In the genomic region with DNA sequence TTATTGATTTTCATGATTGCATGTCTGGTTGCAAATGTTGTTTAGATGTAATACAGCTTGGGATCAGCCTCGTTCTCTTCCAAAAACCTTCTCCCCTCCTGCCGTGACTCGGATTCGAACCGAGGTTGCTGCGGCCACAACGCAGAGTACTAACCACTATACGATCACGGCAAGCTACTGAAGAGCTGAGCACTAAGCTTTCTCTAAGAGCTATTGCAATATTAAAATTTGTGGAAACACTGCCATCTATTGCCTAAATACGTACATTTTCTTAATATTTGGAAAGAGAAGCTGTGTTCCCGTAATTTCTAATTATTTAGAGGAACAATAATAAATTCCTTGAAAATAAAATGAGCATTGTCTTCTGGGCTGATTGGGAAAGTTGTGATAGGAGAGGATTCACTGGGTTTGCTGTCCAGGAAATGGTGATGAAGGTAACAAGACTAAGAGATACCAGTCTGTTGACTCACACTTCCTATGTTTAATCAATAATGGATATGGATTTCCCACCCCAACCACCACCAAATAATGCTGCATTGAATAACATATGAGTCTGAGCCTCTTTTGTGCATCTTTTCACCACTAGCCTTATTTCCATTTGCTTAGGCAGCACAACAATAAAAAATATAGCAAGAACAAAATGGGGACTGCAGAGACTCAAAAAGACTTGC, we compare ENCODE assay signal across 8 cellular contexts.
DNase-seq lines count a peak whose midpoint lies in the region; ATAC-seq, FAIRE-seq and TF ChIP-seq lines count a peak whose summit lies in the region.

No MANE protein-coding gene starts in this region.

- H3K27ac Mint-ChIP-seq in stimulated activated effector memory CD8-positive, alpha-beta T cell treated with anti-CD3 and anti-CD28 coated beads, Interleukin-12 subunit alpha, Interleukin-12 subunit beta, amount 100 ng/mL, for 72 hours, result no peak overlapping the region

- H3K9ac ChIP-seq in kidney (ENCODE audit: low read length in 2 of 2), result peak overlapping the region in 1 of 2 donors; percentile 21

- no peak overlapping the region for H3K4me3 ChIP-seq in kidney (ENCODE audit: low read length in 2 of 2)
- no peak overlapping the region for H3K4me3 ChIP-seq in lower leg skin (ENCODE audit: low read depth, poor library complexity, severe bottlenecking)

- peak; percentile 26 for TF ChIP-seq CTCF in kidney (IDR thresholded peaks at IDR 0.05; ENCODE audit: borderline replicate concordance, extremely low read depth, insufficient read depth)
- TF ChIP-seq CTCF in lower leg skin (IDR thresholded peaks at IDR 0.05), result no peak

- H3K27ac ChIP-seq in kidney (ENCODE audit: low read depth in 2 of 2, low read length in 2 of 2), result no peak overlapping the region

- 3 to 4% methylated on average over 11 of the region's 11 CpGs for WGBS in lower leg skin, 2 donors

- peaks cover 27% of the 10 kb centered on the region for H3K27me3 Mint-ChIP-seq in activated T-cell treated with anti-CD3 and anti-CD28 coated beads, Interleukin-2, amount 50 U/mL, for 4 hours (ENCODE audit: low read depth)

- ATAC-seq in activated T-cell treated with anti-CD3 and anti-CD28 coated beads, Interleukin-2, amount 50 U/mL, for 4 hours, result no peak
- no peak for ATAC-seq in stimulated activated effector memory CD8-positive, alpha-beta T cell treated with anti-CD3 and anti-CD28 coated beads, Interleukin-12 subunit alpha, Interleukin-12 subunit beta, amount 100 ng/mL, for 72 hours

- peaks cover 5 to 14% of the 10 kb centered on the region in 2 donors for H3K4me1 ChIP-seq in kidney (ENCODE audit: control insufficient read depth in 1 of 2, insufficient read depth in 1 of 2, low read depth in 1 of 2, low read length in 2 of 2)

- no peaks in the 10 kb centered on the region for H3K9me3 Mint-ChIP-seq in activated T-cell treated with anti-CD3 and anti-CD28 coated beads, Interleukin-2, amount 50 U/mL, for 4 hours
- H3K9me3 Mint-ChIP-seq in stimulated activated effector memory CD8-positive, alpha-beta T cell treated with anti-CD3 and anti-CD28 coated beads, Interleukin-12 subunit alpha, Interleukin-12 subunit beta, amount 100 ng/mL, for 72 hours, result no peaks in the 10 kb centered on the region

- no peak overlapping the region for H3K4me3 Mint-ChIP-seq in activated T-cell treated with anti-CD3 and anti-CD28 coated beads, Interleukin-2, amount 50 U/mL, for 4 hours
- no peak overlapping the region for H3K4me3 Mint-ChIP-seq in stimulated activated effector memory CD8-positive, alpha-beta T cell treated with anti-CD3 and anti-CD28 coated beads, Interleukin-12 subunit alpha, Interleukin-12 subunit beta, amount 100 ng/mL, for 72 hours

- no peaks in the 10 kb centered on the region for H3K4me1 Mint-ChIP-seq in activated T-cell treated with anti-CD3 and anti-CD28 coated beads, Interleukin-2, amount 50 U/mL, for 4 hours (ENCODE audit: low read depth)
- peaks cover under 1% of the 10 kb centered on the region for H3K4me1 Mint-ChIP-seq in stimulated activated effector memory CD8-positive, alpha-beta T cell treated with anti-CD3 and anti-CD28 coated beads, Interleukin-12 subunit alpha, Interleukin-12 subunit beta, amount 100 ng/mL, for 72 hours

- no peak for TF ChIP-seq POLR2A in lower leg skin (IDR thresholded peaks at IDR 0.05)

- no peaks in the 10 kb centered on the region for H3K36me3 Mint-ChIP-seq in activated T-cell treated with anti-CD3 and anti-CD28 coated beads, Interleukin-2, amount 50 U/mL, for 4 hours (ENCODE audit: insufficient read depth)
- H3K36me3 Mint-ChIP-seq in stimulated activated effector memory CD8-positive, alpha-beta T cell treated with anti-CD3 and anti-CD28 coated beads, Interleukin-12 subunit alpha, Interleukin-12 subunit beta, amount 100 ng/mL, for 72 hours, result no peaks in the 10 kb centered on the region

- intact Hi-C loops in kidney (cut with DNase I), result no loop called here
- intact Hi-C loops in lower leg skin (cut with DNase I; ENCODE audit: low total_unique reads), result no loop called here

- no peak for FAIRE-seq in kidney (lab: Jason Lieb, UNC)

- H3K36me3 ChIP-seq in kidney (ENCODE audit: control insufficient read depth in 1 of 2, insufficient read depth in 2 of 2, low read length in 2 of 2), result no peaks in the 10 kb centered on the region

- DNase-seq in EL (peak; percentile 55), NCI-H1105 treated with DMSO at 0.1 percent for 48 hours (lab: John Stamatoyannopoulos, UW) (peak; percentile 93), astrocyte of the hippocampus (ENCODE audit: low read depth, low spot score) (peak; percentile 65), kidney (no peak), lower leg skin (ENCODE audit: low spot score in 2 of 2) (no peak)
- DNase-seq in activated T-cell treated with anti-CD3 and anti-CD28 coated beads, Interleukin-2, amount 50 U/mL, for 4 hours, result no peak
- no peak for DNase-seq in stimulated activated effector memory CD8-positive, alpha-beta T cell treated with anti-CD3 and anti-CD28 coated beads, Interleukin-12 subunit alpha, Interleukin-12 subunit beta, amount 100 ng/mL, for 72 hours (ENCODE audit: low spot score in 2 of 2)
- DNase-seq in activated CD4-positive, alpha-beta T cell treated with anti-CD3 and anti-CD28 coated beads, Interleukin-2, amount 50 U/mL, for 4 hours, result no peak

- no peaks in the 10 kb centered on the region for H3K9me3 ChIP-seq in kidney (ENCODE audit: control insufficient read depth in 1 of 2, low read length in 2 of 2)

Comparison
In these comparisons a context has a peak if more than half of its experiments do, and no peak if none do; other contexts are left out.
1. DNase-seq: peak in EL (single experiment), NCI-H1105 treated with DMSO at 0.1 percent for 48 hours (single experiment) and astrocyte of the hippocampus (single experiment); none in kidney (single experiment), activated T-cell treated with anti-CD3 and anti-CD28 coated beads, Interleukin-2, amount 50 U/mL, for 4 hours (single experiment), lower leg skin (0 of 2), stimulated activated effector memory CD8-positive, alpha-beta T cell treated with anti-CD3 and anti-CD28 coated beads, Interleukin-12 subunit alpha, Interleukin-12 subunit beta, amount 100 ng/mL, for 72 hours (0 of 2) and activated CD4-positive, alpha-beta T cell treated with anti-CD3 and anti-CD28 coated beads, Interleukin-2, amount 50 U/mL, for 4 hours (0 of 2).